ENCODE assay signal across 8 cellular contexts in the genomic region with DNA sequence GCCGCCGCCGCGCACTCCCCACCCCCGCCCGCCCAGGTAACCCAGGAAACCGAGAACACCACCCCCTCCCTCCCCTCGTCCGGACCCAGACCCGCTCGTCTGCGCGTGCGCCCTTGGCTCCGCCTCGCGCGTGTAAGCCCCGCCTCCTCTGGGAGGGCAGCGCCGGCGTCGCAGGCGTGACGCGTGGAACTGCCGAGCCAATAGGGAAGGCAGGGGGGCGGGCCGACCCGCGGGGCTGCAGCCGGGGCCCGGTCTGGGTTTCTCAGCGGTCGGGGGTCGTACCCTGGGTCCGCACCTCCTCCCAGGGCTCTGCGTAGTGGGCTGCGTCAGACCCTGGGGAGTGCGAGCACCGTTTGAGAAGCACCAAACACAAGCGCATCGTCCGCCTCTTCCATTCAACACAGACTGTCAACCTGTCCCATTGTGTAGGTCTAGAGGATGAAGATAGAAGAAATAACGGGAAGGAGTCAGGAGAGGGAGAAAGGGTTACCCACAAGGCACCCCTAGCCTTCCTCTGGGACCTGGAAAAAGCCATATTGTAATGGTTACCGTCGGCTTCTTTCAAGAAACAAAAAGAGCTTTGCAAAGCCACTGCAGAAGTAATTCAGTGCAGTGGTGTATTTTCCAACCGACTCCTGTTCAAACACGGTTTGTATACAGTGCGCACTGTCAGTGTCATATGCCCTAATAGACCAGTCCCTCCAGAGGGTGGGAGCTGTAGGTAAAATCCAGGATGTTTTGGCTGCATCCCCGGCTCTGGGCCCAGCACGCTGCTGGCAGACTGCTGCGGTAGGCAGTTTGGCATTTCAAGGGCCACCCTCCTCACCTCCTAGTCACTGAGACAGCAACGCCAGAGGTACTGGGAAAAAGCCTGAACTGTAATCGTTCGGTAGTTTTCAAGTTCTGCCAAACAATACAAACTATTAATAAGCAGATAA. TPM values are rescaled to one million over a fixed set of nuclear protein-coding genes. Genes with fewer than 3 reads are reported as not detected.
A peak's percentile ranks its signal among the peaks of the same experiment; 100 is the strongest.
DNase-seq lines count a peak whose midpoint lies in the region; TF ChIP-seq lines count a peak whose summit lies in the region.

No MANE protein-coding gene starts in this region.

- H2AFZ ChIP-seq in MM.1S (ENCODE audit: low read length) (peak overlapping the region; percentile 97), neural progenitor cell (replicated peaks) (peak overlapping the region; percentile 83)

- DNase-seq in G401 (ENCODE audit: low spot score) (peak; percentile 97), HAP-1 (ENCODE audit: low spot score in 2 of 2) (peak; percentile 85 to 96), MM.1S (peak; percentile 97), SHP77 treated with DMSO at 0.1 percent for 48 hours (lab: John Stamatoyannopoulos, UW) (peak; percentile 67), activated gamma-delta T cell treated with Interleukin-2 at 50 U/mL for 16 hours (peak; percentile 96), foreskin fibroblast (peak; percentile 93 to 99), neural progenitor cell (ENCODE audit: low spot score) (peak; percentile 98)

- TF ChIP-seq CTCF in MM.1S (IDR thresholded peaks at IDR 0.05; ENCODE audit: low read length), result no peak
- TF ChIP-seq CTCF in foreskin fibroblast (IDR thresholded peaks at IDR 0.05; ENCODE audit: low read depth, low read length), result no peak
- TF ChIP-seq CTCF in neural progenitor cell (IDR thresholded peaks at IDR 0.05), result no peak

- H3K4me3 ChIP-seq in HAP-1 (peak overlapping the region; percentile 65), MM.1S (ENCODE audit: low read length) (peak overlapping the region; percentile 88), foreskin fibroblast (ENCODE audit: low read depth in 1 of 2, low read length in 2 of 2) (peak overlapping the region; percentile 77 to 84), neural progenitor cell (peak overlapping the region; percentile 69), stomach smooth muscle (ENCODE audit: low read length in 2 of 2) (peak overlapping the region; percentile 91)

- no peaks in the 10 kb centered on the region for H3K9me3 ChIP-seq in HAP-1
- H3K9me3 ChIP-seq in MM.1S (replicated peaks; ENCODE audit: insufficient read depth, low read length), result no peaks in the 10 kb centered on the region
- no peaks in the 10 kb centered on the region for H3K9me3 ChIP-seq in neural progenitor cell (ENCODE audit: low read depth)
- no peaks in the 10 kb centered on the region for H3K9me3 ChIP-seq in stomach smooth muscle (ENCODE audit: control insufficient read depth in 2 of 2, low read length in 2 of 2)

- no peaks in the 10 kb centered on the region for H3K36me3 ChIP-seq in HAP-1 (replicated peaks)
- H3K36me3 ChIP-seq in MM.1S (replicated peaks; ENCODE audit: insufficient read depth, low read length), result no peaks in the 10 kb centered on the region
- no peaks in the 10 kb centered on the region for H3K36me3 ChIP-seq in neural progenitor cell
- no peaks in the 10 kb centered on the region for H3K36me3 ChIP-seq in stomach smooth muscle (ENCODE audit: control insufficient read depth in 2 of 2, insufficient read depth in 2 of 2, low read length in 2 of 2)

- H3K79me2 ChIP-seq in MM.1S (ENCODE audit: low read length), result peaks cover 15% of the 10 kb centered on the region
- no peaks in the 10 kb centered on the region for H3K79me2 ChIP-seq in neural progenitor cell (ENCODE audit: low read depth)

- no peaks in the 10 kb centered on the region for H3K9me2 ChIP-seq in MM.1S (replicated peaks; ENCODE audit: insufficient read depth, low read length)

- H4K20me1 ChIP-seq in MM.1S (ENCODE audit: insufficient read depth, low read length) (no peaks in the 10 kb centered on the region), neural progenitor cell (ENCODE audit: low read depth) (no peaks in the 10 kb centered on the region)

- peaks cover 14% of the 10 kb centered on the region for H3K4me1 Mint-ChIP-seq in neural progenitor cell

- H3K27ac Mint-ChIP-seq in neural progenitor cell, result peak overlapping the region; percentile 93

- H3K27me3 ChIP-seq in HAP-1 (ENCODE audit: low read depth) (no peaks in the 10 kb centered on the region), MM.1S (replicated peaks; ENCODE audit: insufficient read depth, low read length) (no peaks in the 10 kb centered on the region), neural progenitor cell (peaks cover 40% of the 10 kb centered on the region), stomach smooth muscle (ENCODE audit: control insufficient read depth in 1 of 2, insufficient read depth in 2 of 2, low read length in 2 of 2) (no peaks in the 10 kb centered on the region)

- H3K9ac ChIP-seq in MM.1S (ENCODE audit: low read length) (peak overlapping the region; percentile 87), neural progenitor cell (peak overlapping the region; percentile 7), stomach smooth muscle (ENCODE audit: low read length in 2 of 2) (peak overlapping the region; percentile 74 to 90)

- H3F3A ChIP-seq in MM.1S (ENCODE audit: insufficient read depth, low read length) (peaks cover 22% of the 10 kb centered on the region; the same call in 1 of the 2 replicates), neural progenitor cell (ENCODE audit: low read depth) (peaks cover 17% of the 10 kb centered on the region)

- H3K4me2 ChIP-seq in MM.1S (ENCODE audit: low read depth, low read length) (peak overlapping the region; percentile 92), neural progenitor cell (peak overlapping the region; percentile 99)

- peaks cover 5% of the 10 kb centered on the region for H3K4me1 ChIP-seq in HAP-1
- 0 out of 2 replicates have a peak, but pooled peaks cover 3% of the 10 kb centered on the region for H3K4me1 ChIP-seq in MM.1S (ENCODE audit: low read length)
- peaks cover 11% of the 10 kb centered on the region for H3K4me1 ChIP-seq in neural progenitor cell
- peaks cover 20% of the 10 kb centered on the region for H3K4me1 ChIP-seq in stomach smooth muscle (ENCODE audit: control insufficient read depth, insufficient read depth, low read length)

- H3K9me3 Mint-ChIP-seq in neural progenitor cell, result no peaks in the 10 kb centered on the region

- H3K27ac ChIP-seq in MM.1S (ENCODE audit: low read length) (peak overlapping the region; percentile 76), neural progenitor cell (peak overlapping the region; percentile 15), stomach smooth muscle (ENCODE audit: low read length) (peak overlapping the region; percentile 86)

- no peaks in the 10 kb centered on the region for H3K36me3 Mint-ChIP-seq in neural progenitor cell

- H3K27me3 Mint-ChIP-seq in neural progenitor cell (ENCODE audit: insufficient read depth, low read depth), result peaks cover 17% of the 10 kb centered on the region

- in situ Hi-C loops in G401 (cut with HindIII; ENCODE audit: low sequenced_read_pairs) (no loop called here), HAP-1 (cut with MboI; ENCODE audit: low sequenced_read_pairs) (no loop called here)

- H3K4me3 Mint-ChIP-seq in neural progenitor cell, result peak overlapping the region; percentile 93

RNA-seq across cellular contexts. Expression of a gene that starts 0.5 kb away (rescaled TPM):
- total RNA-seq in G401 (2014; rRNA removed; shearing (Covaris generic)), result 0.58 and 0.68 TPM in 2 replicates
- 0.82 and 1.5 TPM in 2 replicates for total RNA-seq in neural progenitor cell (ENCODE audit: low replicate concordance)

Comparison
In these comparisons a context has a peak if more than half of its experiments do, and no peak if none do; other contexts are left out.
1. Peak in every context shown above with its lines: DNase-seq, H3K4me3 ChIP-seq and H3K27ac ChIP-seq.
2. H3K27ac ChIP-seq: peak in every context shown above with its lines; median percentile 86 in stomach smooth muscle; 76 in MM.1S; 15 in neural progenitor cell.
3. H3K9ac ChIP-seq: peak in every context shown above with its lines; median percentile 87 in MM.1S; 82 in stomach smooth muscle; 7 in neural progenitor cell.